14 cellular contexts compared by ENCODE assay signal in the genomic region with DNA sequence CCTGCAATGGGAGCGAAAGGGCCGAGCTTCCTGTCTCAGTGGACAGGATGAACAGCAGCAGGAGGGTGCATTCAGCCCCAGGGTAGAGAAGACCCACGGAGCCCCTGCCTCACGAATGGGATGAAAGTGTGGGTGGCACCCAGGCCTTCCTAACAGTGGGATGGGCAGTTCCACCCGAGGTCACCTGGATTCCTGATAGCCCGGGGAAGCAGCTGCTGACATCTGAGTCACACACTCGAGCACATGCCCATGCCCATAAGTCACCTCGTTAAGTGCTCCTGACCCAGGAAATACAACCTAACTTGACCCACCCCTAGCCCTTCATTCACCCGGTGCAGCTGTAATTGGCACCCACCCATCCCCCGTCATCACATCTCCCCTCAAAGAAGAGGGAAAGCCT.
DNase-seq lines count a peak whose midpoint lies in the region; ATAC-seq and TF ChIP-seq lines count a peak whose summit lies in the region.
"Had no signal": no experiment of that assay in that cellular context is flagged by ENCODE, and none has a peak within 500 bp of the region (broad histone marks: within the 10 kb centered on the region; RNA-seq: fewer than 3 reads in every experiment).

No MANE protein-coding gene starts in this region.

- peak overlapping the region; percentile 54 to 79 (median 74) for H3K27ac ChIP-seq in gastroesophageal sphincter
- H3K27ac ChIP-seq in rectal smooth muscle tissue (ENCODE audit: low read depth, low read length): peak overlapping the region; percentile 51
- no peak overlapping the region for H3K27ac ChIP-seq in uterus

- H3K36me3 Mint-ChIP-seq in stimulated activated memory B cell treated with anti-CD40 and anti-IgM and Interleukin-4, amounts not matched to agents 10 μg/mL and 1 μg/mL and 100 μg/mL, for 72 hours: no peaks in the 10 kb centered on the region

- no peak overlapping the region for H3K9ac ChIP-seq in rectal smooth muscle tissue (ENCODE audit: low read length)

- H3K4me3 ChIP-seq in gastroesophageal sphincter (no peak overlapping the region), rectal smooth muscle tissue (ENCODE audit: low read length) (no peak overlapping the region), uterus (no peak overlapping the region)
- H3K4me3 ChIP-seq: HAP-1 had no signal

- H3K9me3 Mint-ChIP-seq in stimulated activated memory B cell treated with anti-CD40 and anti-IgM and Interleukin-4, amounts not matched to agents 10 μg/mL and 1 μg/mL and 100 μg/mL, for 72 hours: peaks cover 2% of the 10 kb centered on the region

- peaks cover 0 to 12% (median 0%) of the 10 kb centered on the region in 3 donors for H3K9me3 ChIP-seq in gastroesophageal sphincter
- peaks cover 0 to 9% of the 10 kb centered on the region in 2 donors for H3K9me3 ChIP-seq in uterus
- H3K9me3 ChIP-seq: HAP-1 had no signal

- H3K27ac Mint-ChIP-seq in stimulated activated memory B cell treated with anti-CD40 and anti-IgM and Interleukin-4, amounts not matched to agents 10 μg/mL and 1 μg/mL and 100 μg/mL, for 72 hours: no peak overlapping the region

- peaks cover 37% of the 10 kb centered on the region for H3K27me3 Mint-ChIP-seq in stimulated activated memory B cell treated with anti-CD40 and anti-IgM and Interleukin-4, amounts not matched to agents 10 μg/mL and 1 μg/mL and 100 μg/mL, for 72 hours

- TF ChIP-seq EP300 in gastroesophageal sphincter (IDR thresholded peaks at IDR 0.05): no peak

- no peak for TF ChIP-seq CTCF in gastroesophageal sphincter (IDR thresholded peaks at IDR 0.05)
- no peak for TF ChIP-seq CTCF in uterus (IDR thresholded peaks at IDR 0.05)
- no peak for TF ChIP-seq CTCF in GM10266 (IDR thresholded peaks at IDR 0.05; ENCODE audit: control insufficient read depth, insufficient read depth, low read depth, missing control alignments)

- WGBS in gastroesophageal sphincter (ENCODE audit: low coverage in 1 of 2), 2 donors: no CpG with 5 or more reads among the region's 10 CpGs

- intact Hi-C loops in uterus (cut with DNase I; ENCODE audit: low total_unique reads): no loop called here

- DNase-seq in ELR (ENCODE audit: low read depth) (peak; percentile 22), RKO (ENCODE audit: low spot score) (peak; percentile 7), uterus (no peak), GM10266 (ENCODE audit: extremely low spot score) (no peak)
- no peak for DNase-seq in stimulated activated CD4-positive, alpha-beta T cell treated with anti-CD3 and anti-CD28 coated beads, Interleukin-15, amount 100 ng/mL, for 24 hours
- DNase-seq: DMS 273 treated with DMSO at 0.1 percent for 48 hours, KG1, NCI-H1092, NCI-H2081 treated with DMSO at 0.1 percent for 48 hours, NCI-H510A treated with DMSO at 0.1 percent for 48 hours had no signal

- no peak overlapping the region for H3K4me3 Mint-ChIP-seq in stimulated activated memory B cell treated with anti-CD40 and anti-IgM and Interleukin-4, amounts not matched to agents 10 μg/mL and 1 μg/mL and 100 μg/mL, for 72 hours

- H3K27me3 ChIP-seq in gastroesophageal sphincter (no peaks in the 10 kb centered on the region), rectal smooth muscle tissue (ENCODE audit: control insufficient read depth, insufficient read depth, low read length) (no peaks in the 10 kb centered on the region), uterus (no peaks in the 10 kb centered on the region)

- no peak for ATAC-seq in gastroesophageal sphincter
- no peak for ATAC-seq in stimulated activated memory B cell treated with anti-CD40 and anti-IgM and Interleukin-4, amounts not matched to agents 10 μg/mL and 1 μg/mL and 100 μg/mL, for 72 hours

- TF ChIP-seq POLR2A in gastroesophageal sphincter (IDR thresholded peaks at IDR 0.05): no peak
- no peak for TF ChIP-seq POLR2A in uterus (IDR thresholded peaks at IDR 0.05)

- H3K4me1 ChIP-seq in gastroesophageal sphincter (peaks cover 5 to 45% (median 10%) of the 10 kb centered on the region in 3 donors), rectal smooth muscle tissue (ENCODE audit: control insufficient read depth, insufficient read depth, low read length) (peaks cover 29% of the 10 kb centered on the region), uterus (no peaks in the 10 kb centered on the region)
- H3K4me1 ChIP-seq: HAP-1 had no signal

- H3K36me3 ChIP-seq in gastroesophageal sphincter (no peaks in the 10 kb centered on the region), rectal smooth muscle tissue (ENCODE audit: control insufficient read depth, insufficient read depth, low read length) (no peaks in the 10 kb centered on the region), uterus (no peaks in the 10 kb centered on the region)
- H3K36me3 ChIP-seq: HAP-1 had no signal

- no peaks in the 10 kb centered on the region for H3K4me1 Mint-ChIP-seq in stimulated activated memory B cell treated with anti-CD40 and anti-IgM and Interleukin-4, amounts not matched to agents 10 μg/mL and 1 μg/mL and 100 μg/mL, for 72 hours

Comparison
In these comparisons a context has a peak if more than half of its experiments do, and no peak if none do; other contexts are left out.
1. DNase-seq: peak in ELR (single experiment) and RKO (single experiment); none in stimulated activated CD4-positive, alpha-beta T cell treated with anti-CD3 and anti-CD28 coated beads, Interleukin-15, amount 100 ng/mL, for 24 hours (single experiment), uterus (0 of 2) and GM10266 (single experiment).
2. H3K27ac ChIP-seq: peak in gastroesophageal sphincter (4 of 4) and rectal smooth muscle tissue (single experiment); none in uterus (0 of 2).